20 cellular contexts compared by ENCODE assay signal in the genomic region with DNA sequence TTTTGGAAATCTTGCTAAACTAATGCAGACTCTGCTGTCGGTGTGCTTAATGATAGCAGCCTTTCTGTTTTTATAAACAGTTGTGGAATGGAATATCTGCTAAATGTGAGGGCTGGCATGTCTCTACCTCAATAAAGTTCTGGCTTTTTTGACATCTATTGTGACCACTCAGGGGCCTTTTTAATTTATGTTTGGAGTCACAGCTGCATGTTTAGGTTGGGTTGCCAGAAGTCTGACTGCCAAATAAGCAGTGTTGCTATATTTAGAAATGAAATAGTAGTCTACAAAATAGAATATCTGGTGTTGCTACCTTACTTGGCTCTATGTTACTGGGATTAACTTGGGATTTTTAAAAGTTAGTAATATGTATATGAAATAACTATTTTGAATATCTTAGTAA.
A peak's percentile ranks its signal among the peaks of the same experiment; 100 is the strongest.
DNase-seq lines count a peak whose midpoint lies in the region; ATAC-seq, FAIRE-seq and TF ChIP-seq lines count a peak whose summit lies in the region.
"Had no signal": no experiment of that assay in that cellular context is flagged by ENCODE, and none has a peak within 500 bp of the region (broad histone marks: within the 10 kb centered on the region; RNA-seq: fewer than 3 reads in every experiment).

No MANE protein-coding gene starts in this region.

- WGBS in liver, result 59% methylated on average over 1 of the region's 1 CpG
- WGBS in HepG2 (ENCODE audit: low lambda C conversion rate), result 100% methylated on average over 1 of the region's 1 CpG
- 9% methylated on average over 1 of the region's 1 CpG for WGBS in esophagus muscularis mucosa
- WGBS in psoas muscle, 3 donors, result 22 to 27% (median 26%) methylated on average over 1 of the region's 1 CpG

- TF ChIP-seq CTCF in liver (IDR thresholded peaks at IDR 0.05; ENCODE audit: low read depth, low read length, missing input control) (no peak), HepG2 (CRISPR knock-in tag; IDR thresholded peaks at IDR 0.05) (no peak), esophagus muscularis mucosa (IDR thresholded peaks at IDR 0.05) (no peak), psoas muscle (IDR thresholded peaks at IDR 0.05) (no peak)

- no peak overlapping the region for H3K27ac Mint-ChIP-seq in activated naive CD8-positive, alpha-beta T cell treated with anti-CD3 and anti-CD28 coated beads for 36 hours
- H3K27ac Mint-ChIP-seq: CD14-positive monocyte, HFFc6 had no signal

- H3K36me3 ChIP-seq in liver (ENCODE audit: control insufficient read depth in 4 of 4, insufficient read depth in 3 of 4, low read depth in 1 of 4, low read length in 3 of 4), result no peaks in the 10 kb centered on the region
- H3K36me3 ChIP-seq in HepG2 (replicated peaks in 1 of 2; ENCODE audit: control insufficient read depth in 1 of 2, insufficient read depth in 2 of 2, low read length in 2 of 2), result no peaks in the 10 kb centered on the region
- H3K36me3 ChIP-seq in esophagus muscularis mucosa, result no peaks in the 10 kb centered on the region
- H3K36me3 ChIP-seq in psoas muscle (ENCODE audit: insufficient read depth in 1 of 2, low read depth in 1 of 2), result no peaks in the 10 kb centered on the region

- H3K9me3 Mint-ChIP-seq in activated naive CD8-positive, alpha-beta T cell treated with anti-CD3 and anti-CD28 coated beads for 36 hours, result peaks cover 7% of the 10 kb centered on the region
- H3K9me3 Mint-ChIP-seq: HFFc6 had no signal

- no peaks in the 10 kb centered on the region for H3K4me1 Mint-ChIP-seq in activated naive CD8-positive, alpha-beta T cell treated with anti-CD3 and anti-CD28 coated beads for 36 hours
- H3K4me1 Mint-ChIP-seq: CD14-positive monocyte had no signal

- H3K4me1 ChIP-seq in liver (ENCODE audit: control insufficient read depth in 4 of 4, insufficient read depth in 4 of 4, low read length in 3 of 4) (peaks cover 0 to 5% (median 2%) of the 10 kb centered on the region in 4 donors), HepG2 (ENCODE audit: insufficient read depth, low read length) (peaks cover 70% of the 10 kb centered on the region), esophagus muscularis mucosa (peaks cover 0 to 19% (median 11%) of the 10 kb centered on the region in 4 donors), psoas muscle (peaks cover 20% of the 10 kb centered on the region)

- H4K20me1 ChIP-seq in HepG2 (ENCODE audit: insufficient read depth, low read length), result no peaks in the 10 kb centered on the region

- in situ Hi-C loops in HepG2 (cut with HindIII; ENCODE audit: extremely low pct_ligation_motif_present, low pct_unique_long_range_greater_than_20kb), result no loop called here

- H3K9ac ChIP-seq in liver (ENCODE audit: low read depth in 1 of 2, low read length in 2 of 2) (peak overlapping the region in 1 of 2 donors; percentile 60), HepG2 (ENCODE audit: insufficient read depth, low read depth, low read length) (no peak overlapping the region)
- H3K9ac ChIP-seq: SK-N-SH had no signal

- ATAC-seq in HepG2 (no peak), psoas muscle (peak; percentile 77 to 94 (median 85)), HG03045 (IDR thresholded peaks at IDR 0.05; ENCODE audit: unreplicated experiment) (no peak)
- ATAC-seq: Panc1 had no signal

- no peak overlapping the region for H2AFZ ChIP-seq in HepG2 (ENCODE audit: low read length)

- DNase-seq in HepG2 (ENCODE audit: low spot score), result no peak
- DNase-seq in esophagus muscularis mucosa (ENCODE audit: extremely low spot score), result no peak
- no peak for DNase-seq in psoas muscle
- no peak for DNase-seq in DMS 273 (lab: John Stamatoyannopoulos, UW; ENCODE audit: unreplicated experiment)
- DNase-seq in activated naive CD8-positive, alpha-beta T cell treated with anti-CD3 and anti-CD28 coated beads for 36 hours, result no peak
- DNase-seq: COR-L47, HFFc6, IMR-90, NCI-H1417 treated with DMSO at 0.1 percent for 48 hours, NCI-H187 treated with DMSO at 0.1 percent for 48 hours, NCI-H2171, NCI-H526 treated with DMSO at 0.1 percent for 48 hours, SK-N-SH had no signal

- H3K27me3 ChIP-seq in liver (ENCODE audit: control insufficient read depth in 4 of 4, insufficient read depth in 4 of 4, low read length in 3 of 4), result no peaks in the 10 kb centered on the region
- H3K27me3 ChIP-seq in HepG2 (ENCODE audit: control insufficient read depth in 1 of 2, insufficient read depth in 2 of 2, low read length in 2 of 2), result no peaks in the 10 kb centered on the region
- H3K27me3 ChIP-seq in esophagus muscularis mucosa, result no peaks in the 10 kb centered on the region
- no peaks in the 10 kb centered on the region for H3K27me3 ChIP-seq in psoas muscle (ENCODE audit: insufficient read depth in 3 of 3, low read length in 2 of 3)

- H3K4me2 ChIP-seq in HepG2 (ENCODE audit: low read depth, low read length), result no peak overlapping the region
- H3K4me2 ChIP-seq: SK-N-SH had no signal

- TF ChIP-seq EP300 in HepG2 (IDR thresholded peaks at IDR 0.05; ENCODE audit: low read depth in 2 of 2, low read length in 2 of 2) (no peak), HepG2 (CRISPR knock-in tag; IDR thresholded peaks at IDR 0.05; ENCODE audit: borderline replicate concordance) (no peak), esophagus muscularis mucosa (IDR thresholded peaks at IDR 0.05) (no peak)

- no peak overlapping the region for H3K4me3 ChIP-seq in liver (ENCODE audit: low read depth in 1 of 3, low read length in 3 of 3)
- H3K4me3 ChIP-seq in HepG2 (replicated peaks in 1 of 3; ENCODE audit: insufficient read depth in 1 of 3, low read depth in 2 of 3, low read length in 3 of 3), result no peak overlapping the region
- no peak overlapping the region for H3K4me3 ChIP-seq in esophagus muscularis mucosa
- no peak overlapping the region for H3K4me3 ChIP-seq in psoas muscle

- TF ChIP-seq RAD21 in liver (IDR thresholded peaks at IDR 0.05), result no peak
- TF ChIP-seq RAD21 in HepG2 (CRISPR knock-in tag; IDR thresholded peaks at IDR 0.05), result no peak

- H3K36me3 Mint-ChIP-seq in activated naive CD8-positive, alpha-beta T cell treated with anti-CD3 and anti-CD28 coated beads for 36 hours, result no peaks in the 10 kb centered on the region
- H3K36me3 Mint-ChIP-seq: CD14-positive monocyte had no signal

- no peaks in the 10 kb centered on the region for H3K79me2 ChIP-seq in HepG2 (ENCODE audit: insufficient read depth, low read length)

- no peak overlapping the region for H3K4me3 Mint-ChIP-seq in activated naive CD8-positive, alpha-beta T cell treated with anti-CD3 and anti-CD28 coated beads for 36 hours
- H3K4me3 Mint-ChIP-seq: CD14-positive monocyte, HFFc6 had no signal

- no peak for FAIRE-seq in HepG2 (lab: Jason Lieb, UNC)
- FAIRE-seq: G401.6, H54 had no signal

- CTCF ChIA-PET in HepG2 (lab: Yijun Ruan, JAX; ENCODE audit: low intra/inter-chr PET ratio, low total read pairs), result no interaction called here

- TF ChIP-seq POLR2A in HepG2 (IDR thresholded peaks at IDR 0.05; ENCODE audit: insufficient read depth in 1 of 2, low read depth in 2 of 2, low read length in 2 of 2) (no peak), esophagus muscularis mucosa (IDR thresholded peaks at IDR 0.05; ENCODE audit: low read depth) (no peak)

- intact Hi-C loops in HepG2 (cut with micrococcal nuclease; ENCODE audit: unreplicated experiment), result no loop called here
- intact Hi-C loops in esophagus muscularis mucosa (cut with DNase I), result no loop called here
- intact Hi-C loops in psoas muscle (cut with DNase I), result loop anchor here in 1 of 2 donors (5.0 kb wide), 1 partner anchor 125 kb away; the partner anchor contains the start of genes LOC128125822 and PTP4A1

- peak overlapping the region; percentile 59 to 73 for H3K27ac ChIP-seq in liver (ENCODE audit: low read depth in 1 of 2, low read length in 2 of 2)
- no peak overlapping the region for H3K27ac ChIP-seq in HepG2 (ENCODE audit: extremely low read length, insufficient read depth, low read length)
- H3K27ac ChIP-seq in esophagus muscularis mucosa (replicated peaks in 1 of 4), result peak overlapping the region in 3 of 4 donors; percentile 3 to 57 (median 35)
- peak overlapping the region; percentile 82 for H3K27ac ChIP-seq in psoas muscle
- H3K27ac ChIP-seq: HL-60 had no signal

- peaks cover 3% of the 10 kb centered on the region for H3K27me3 Mint-ChIP-seq in activated naive CD8-positive, alpha-beta T cell treated with anti-CD3 and anti-CD28 coated beads for 36 hours

- no TSS peak for BruUV-seq in HepG2 (replicated peaks; lab: Mats Ljungman, UMichigan)

- POLR2A ChIA-PET in HepG2 (lab: Yijun Ruan, JAX), result no interaction called here

- H3K9me3 ChIP-seq in liver (ENCODE audit: control insufficient read depth in 4 of 4, low read length in 3 of 4), result no peaks in the 10 kb centered on the region
- H3K9me3 ChIP-seq in HepG2 (ENCODE audit: low read length), result no peaks in the 10 kb centered on the region
- H3K9me3 ChIP-seq in esophagus muscularis mucosa, result no peaks in the 10 kb centered on the region
- no peaks in the 10 kb centered on the region for H3K9me3 ChIP-seq in psoas muscle
- H3K9me3 ChIP-seq: SK-N-SH had no signal

TF ChIP-seq in liver, 16 proteins besides CTCF, POLR2A, EP300 and RAD21 (continues in another document):
- no peak for TF ChIP-seq TAF1 (conservative IDR thresholded peaks at IDR 0.05)

TF ChIP-seq in HepG2, 621 proteins besides CTCF, POLR2A, EP300 and RAD21 (continues in another document):
- TF ChIP-seq FOXP4 (CRISPR knock-in tag; IDR thresholded peaks at IDR 0.05) (no peak), MXD4 (CRISPR knock-in tag; IDR thresholded peaks at IDR 0.05) (no peak), ZNF564 (CRISPR knock-in tag; IDR thresholded peaks at IDR 0.05) (no peak), ZNF589 (CRISPR knock-in tag; conservative IDR thresholded peaks at IDR 0.05) (no peak), ZSCAN21 (CRISPR knock-in tag; IDR thresholded peaks at IDR 0.05; ENCODE audit: borderline replicate concordance) (no peak), YY1 (IDR thresholded peaks at IDR 0.05; ENCODE audit: insufficient read depth, insufficient replicate concordance, low read depth, low read length) (no peak)

Comparison
In these comparisons a context has a peak if more than half of its experiments do, and no peak if none do; other contexts are left out.
1. ATAC-seq: peak in psoas muscle (4 of 4); none in HepG2 (single experiment) and HG03045 (single experiment).